20 cellular contexts compared by ENCODE assay signal in genomic region chr16:20933589-20933988, GRCh38.
"Had no signal": no experiment of that assay in that cellular context is flagged by ENCODE, and none has a peak within 500 bp of the region (broad histone marks: within the 10 kb centered on the region; RNA-seq: fewer than 3 reads in every experiment).

No MANE protein-coding gene starts in this region.

- ATAC-seq: Panc1, PC-3 had no signal

- H3K4me2 ChIP-seq: SK-N-SH had no signal

- DNase-seq: KBM-7, NCI-H1092 treated with DMSO at 0.1 percent for 48 hours, NCI-H1436, NCI-H187, NCI-H2029, NCI-H2081 treated with DMSO at 0.1 percent for 48 hours, NCI-H2171, NCI-H226, NCI-H446, NCI-H510A, NCI-H524 treated with DMSO at 0.1 percent for 48 hours, NCI-H69, NCI-H774, PC-3, SHP77, SK-N-SH had no signal

- FAIRE-seq: HTR-8/SVneo had no signal

- H3K9ac ChIP-seq: SK-N-SH had no signal

- H3K27ac ChIP-seq: HL-60, RWPE1 had no signal

- H3K9me3 ChIP-seq: SK-N-SH had no signal
